13 cellular contexts compared by ENCODE assay signal in the genomic region with DNA sequence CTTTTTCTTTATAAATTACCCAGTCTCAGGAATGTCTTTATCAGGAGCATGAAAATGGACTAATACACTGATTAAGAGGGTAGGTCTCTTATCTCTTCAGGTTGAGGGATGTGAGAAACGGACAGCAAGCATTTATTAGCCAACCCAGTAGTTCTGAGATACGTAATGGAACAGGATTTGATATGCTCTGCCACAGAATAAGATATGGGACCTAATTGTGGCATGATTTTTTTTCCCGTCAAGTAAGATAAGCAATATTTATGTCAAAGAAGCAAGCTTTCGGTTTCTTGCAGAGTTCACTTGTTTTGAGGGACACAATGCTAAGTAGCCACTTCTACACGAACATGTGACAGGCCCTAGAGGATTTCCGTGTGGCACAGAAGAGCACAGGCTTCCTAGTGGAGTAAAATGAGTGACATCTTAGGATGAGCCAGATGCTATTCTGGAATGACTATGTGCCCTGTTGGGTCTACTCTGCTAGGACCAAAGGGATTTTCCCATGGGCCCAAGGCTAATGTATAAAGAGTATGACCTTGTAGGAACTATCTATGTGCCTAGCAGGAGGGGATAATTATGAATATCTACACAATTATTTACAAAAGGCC. TPM values are rescaled to one million over a fixed set of nuclear protein-coding genes. Genes with fewer than 3 reads are reported as not detected.
DNase-seq lines count a peak whose midpoint lies in the region; ATAC-seq, FAIRE-seq and TF ChIP-seq lines count a peak whose summit lies in the region.
"Had no signal": no experiment of that assay in that cellular context is flagged by ENCODE, and none has a peak within 500 bp of the region (broad histone marks: within the 10 kb centered on the region; RNA-seq: fewer than 3 reads in every experiment).

No MANE protein-coding gene starts in this region.

- peaks cover 0 to 2% (median 0%) of the 10 kb centered on the region in 11 donors for H3K9me3 Mint-ChIP-seq in naive thymus-derived CD4-positive, alpha-beta T cell

- no peak for TF ChIP-seq EP300 in GM12878 (IDR thresholded peaks at IDR 0.05; ENCODE audit: borderline replicate concordance in 1 of 2, control insufficient read depth in 1 of 2, low read depth in 2 of 2, low read length in 2 of 2)

- no peak for TF ChIP-seq POLR2A in GM12878 (IDR thresholded peaks at IDR 0.05; ENCODE audit: low read depth, low read length)

- DNase-seq in DMS53 (lab: John Stamatoyannopoulos, UW) (peak; percentile 74), NCI-H69 (lab: John Stamatoyannopoulos, UW) (peak; percentile 21), GM12878 (ENCODE audit: low read depth, low spot score) (no peak), NCI-H2196 (lab: John Stamatoyannopoulos, UW; ENCODE audit: unreplicated experiment) (no peak), NCI-H774 (lab: John Stamatoyannopoulos, UW) (no peak)
- DNase-seq in naive thymus-derived CD4-positive, alpha-beta T cell: no peak
- DNase-seq: activated gamma-delta T cell, NCI-H526 had no signal

- CTCF ChIA-PET in GM12878 (lab: Yijun Ruan, JAX): interaction anchor here (0.9 kb wide), 1 partner anchor 56 kb away, joined by 4 read pairs; no protein-coding TSS in a partner anchor
- CTCF ChIA-PET in naive thymus-derived CD4-positive, alpha-beta T cell (lab: Charles Lee): interaction anchor here (1.2 kb wide), 1 partner anchor 56 kb away, joined by 4 read pairs; no protein-coding TSS in a partner anchor

- H3K9ac ChIP-seq in GM12878 (ENCODE audit: control insufficient read depth, insufficient read depth, low read length): no peak overlapping the region

- SMC1A ChIA-PET in GM12878 (lab: Charles Lee; ENCODE audit: uncharacterized antibody, unreplicated experiment): interaction anchor here (2.8 to 22.6 kb wide), 2 partner anchors 29 to 54 kb away, joined by 10 to 377 read pairs; no protein-coding TSS in a partner anchor

- BruUV-seq in GM12878 (replicated peaks; lab: Mats Ljungman, UMichigan): no TSS peak

- no peak overlapping the region for H2AFZ ChIP-seq in GM12878 (ENCODE audit: control insufficient read depth, low read depth, low read length)
- H2AFZ ChIP-seq: hepatocyte had no signal

- RAD21 ChIA-PET in GM12878 (lab: Charles Lee; ENCODE audit: unreplicated experiment): interaction anchor here (0.7 to 8.5 kb wide), 4 partner anchors 33 to 58 kb away, joined by 3 to 126 read pairs (median 20); a partner anchor contains a TSS

- ATAC-seq in GM12878 (no peak; the same call in 2 of the 3 replicates), HG02970 (IDR thresholded peaks at IDR 0.05; ENCODE audit: low FRiP score, unreplicated experiment) (no peak), HG03378 (IDR thresholded peaks at IDR 0.05; ENCODE audit: unreplicated experiment) (no peak)
- no peak for ATAC-seq in naive thymus-derived CD4-positive, alpha-beta T cell
- ATAC-seq: sciatic nerve had no signal

- H3K79me2 ChIP-seq in GM12878 (ENCODE audit: control insufficient read depth, insufficient read depth, low read length): peaks cover 66% of the 10 kb centered on the region

- H3K27ac Mint-ChIP-seq in naive thymus-derived CD4-positive, alpha-beta T cell: peak overlapping the region; percentile 89 to 100 (median 98)

- no peak for TF ChIP-seq CTCF in GM12878 (IDR thresholded peaks at IDR 0.05 in 2 of 3, conservative IDR thresholded peaks at IDR 0.05 in 1 of 3; ENCODE audit: control insufficient read depth in 2 of 3, extremely low read depth in 1 of 3, insufficient read depth in 1 of 3, low read depth in 3 of 3, low read length in 3 of 3)

- peaks cover 23 to 54% (median 43%) of the 10 kb centered on the region in 5 donors for H3K36me3 Mint-ChIP-seq in naive thymus-derived CD4-positive, alpha-beta T cell

- POLR2A ChIA-PET in GM12878 (lab: Charles Lee): interaction anchor here (1.2 to 4.9 kb wide), 3 partner anchors 7 to 176 kb away, joined by 3 to 63 read pairs (median 22); a partner anchor contains a TSS
- POLR2A ChIA-PET in naive thymus-derived CD4-positive, alpha-beta T cell (lab: Charles Lee): interaction anchor here (1.2 to 7.6 kb wide), 4 partner anchors 8 to 85 kb away, joined by 3 to 78 read pairs (median 39); a partner anchor contains a TSS

- H3K4me1 Mint-ChIP-seq in naive thymus-derived CD4-positive, alpha-beta T cell: peaks cover 49 to 99% (median 99%) of the 10 kb centered on the region in 7 donors

- no peak for TF ChIP-seq RAD21 in GM12878 (IDR thresholded peaks at IDR 0.05; ENCODE audit: insufficient read depth, low read depth, low read length)

- peaks cover 66% of the 10 kb centered on the region for H3K4me1 ChIP-seq in GM12878 (ENCODE audit: control insufficient read depth, insufficient read depth, low read length)
- H3K4me1 ChIP-seq in naive thymus-derived CD4-positive, alpha-beta T cell (ENCODE audit: control insufficient read depth in 2 of 2, insufficient read depth in 2 of 2, low read length in 2 of 2): peaks cover 72 to 79% of the 10 kb centered on the region in 2 donors

- no peaks in the 10 kb centered on the region for H3K27me3 Mint-ChIP-seq in naive thymus-derived CD4-positive, alpha-beta T cell

- peak overlapping the region; percentile 5; the same call in 1 of the 2 replicates for H3K4me2 ChIP-seq in GM12878 (ENCODE audit: control insufficient read depth, insufficient read depth)
- H3K4me2 ChIP-seq: hepatocyte had no signal

- 49% methylated on average over 6 of the region's 6 CpGs for WGBS in GM12878 (ENCODE audit: insufficient coverage, insufficient replicate concordance, low lambda C conversion rate, missing lambda C conversion rate)

- no peak overlapping the region for H3K4me3 ChIP-seq in GM12878
- no peak overlapping the region for H3K4me3 ChIP-seq in naive thymus-derived CD4-positive, alpha-beta T cell (ENCODE audit: low read length)
- H3K4me3 ChIP-seq: hepatocyte had no signal

- no peaks in the 10 kb centered on the region for H4K20me1 ChIP-seq in GM12878 (ENCODE audit: control insufficient read depth, insufficient read depth)

- H3K27me3 ChIP-seq in GM12878 (replicated peaks in 1 of 2; ENCODE audit: control insufficient read depth in 2 of 2, insufficient read depth in 2 of 2, low read length in 1 of 2): no peaks in the 10 kb centered on the region
- H3K27me3 ChIP-seq in naive thymus-derived CD4-positive, alpha-beta T cell (ENCODE audit: control insufficient read depth in 2 of 2, insufficient read depth in 2 of 2, low read length in 2 of 2): no peaks in the 10 kb centered on the region
- H3K27me3 ChIP-seq: hepatocyte had no signal

- peak overlapping the region in 9 of 10 donors; percentile 47 to 76 (median 71) for H3K4me3 Mint-ChIP-seq in naive thymus-derived CD4-positive, alpha-beta T cell

- intact Hi-C loops in GM12878 (cut with micrococcal nuclease; ENCODE audit: unreplicated experiment): loop anchor here (1.0 kb wide), 2 partner anchors 7 to 31 kb away; no protein-coding TSS in a partner anchor
- intact Hi-C loops in naive thymus-derived CD4-positive, alpha-beta T cell (cut with micrococcal nuclease): loop anchor here (1.0 to 10.0 kb wide), 8 partner anchors 7 to 1604 kb away; a partner anchor contains a TSS

- in situ Hi-C loops in GM12878 (cut with MboI): loop anchor here (10.0 kb wide), 1 partner anchor 226 kb away; no protein-coding TSS in a partner anchor

- peaks cover 1 to 25% of the 10 kb centered on the region in 2 experiments for H3K36me3 ChIP-seq in GM12878 (ENCODE audit: control insufficient read depth in 2 of 2, insufficient read depth in 2 of 2, low read length in 1 of 2)
- H3K36me3 ChIP-seq in naive thymus-derived CD4-positive, alpha-beta T cell (ENCODE audit: control insufficient read depth in 2 of 3, insufficient read depth in 3 of 3, low read length in 3 of 3): peaks cover under 1 to 17% (median 9%) of the 10 kb centered on the region in 3 experiments

- no peak for FAIRE-seq in GM12878 (lab: Jason Lieb, UNC)
- FAIRE-seq: D721Med had no signal

- peak overlapping the region; percentile 85 for H3K27ac ChIP-seq in GM12878 (ENCODE audit: control insufficient read depth, insufficient read depth)
- peak overlapping the region; percentile 78 for H3K27ac ChIP-seq in naive thymus-derived CD4-positive, alpha-beta T cell (ENCODE audit: low read depth, low read length)

- no peaks in the 10 kb centered on the region for H3K9me3 ChIP-seq in GM12878 (replicated peaks; ENCODE audit: control insufficient read depth, insufficient read depth, low read length)
- no peaks in the 10 kb centered on the region for H3K9me3 ChIP-seq in naive thymus-derived CD4-positive, alpha-beta T cell (ENCODE audit: control insufficient read depth in 2 of 3, low read length in 3 of 3)

TF ChIP-seq in GM12878, 131 proteins besides CTCF, POLR2A, EP300 and RAD21 (continues in another document):
- no peak for TF ChIP-seq CHD2 (IDR thresholded peaks at IDR 0.05; ENCODE audit: borderline replicate concordance, low read depth, low read length)
- TF ChIP-seq EGR1 (IDR thresholded peaks at IDR 0.05; ENCODE audit: borderline replicate concordance in 1 of 2, low read depth in 2 of 2, low read length in 2 of 2): no peak
- TF ChIP-seq RB1 (IDR thresholded peaks at IDR 0.05; ENCODE audit: borderline replicate concordance): no peak
- no peak for TF ChIP-seq ASH2L (IDR thresholded peaks at IDR 0.05; ENCODE audit: borderline replicate concordance, low read depth)
- TF ChIP-seq RAD51 (IDR thresholded peaks at IDR 0.05): no peak; the same call in 1 of the 2 replicates
- TF ChIP-seq PAX8 (IDR thresholded peaks at IDR 0.05): 0 out of 2 replicates have a peak, but pooled peaks have one; percentile 18
- no peak for TF ChIP-seq BMI1 (IDR thresholded peaks at IDR 0.05; ENCODE audit: borderline replicate concordance)
- TF ChIP-seq IKZF2 (IDR thresholded peaks at IDR 0.05): no peak

RNA-seq across cellular contexts. Expression of a gene that starts 57.9 kb away (rescaled TPM):
- 764 and 791 TPM in 2 replicates for total RNA-seq in GM12878 (2013; cell fraction: nucleolus; rRNA removed)
- total RNA-seq in GM12878 (2014; rRNA removed) (144 and 159 TPM in 2 replicates), GM12878 (2014; rRNA removed; fragmentation: Illumina TruSeq; extraction: Trizol) (150 and 152 TPM in 2 replicates), GM12878 (2021) (148 and 152 TPM in 2 replicates)
- polyA plus RNA-seq in GM12878 (2011; ENCODE audit: low read depth): 37.5 TPM
- polyA plus RNA-seq in GM12878 (2011; rRNA removed) (191 and 248 TPM in 2 replicates), GM12878 (2014; fragmentation: Illumina TruSeq; extraction: Trizol) (140 and 164 TPM in 2 replicates), GM12878 (2014; fragmentation: Nextera tagmentation; extraction: Ambion mirVana) (10 to 100 TPM; 38.1 to 64.0 TPM), GM12878 (2014; rRNA removed) (74.3 and 82.1 TPM in 2 replicates), GM12878 (2016; fragmentation: Nextera tagmentation; extraction: Ambion mirVana) (100 to 1,000 TPM; 143 to 151 TPM)
- polyA plus RNA-seq in GM12878 (2011; cell fraction: cytosol; rRNA removed): 74.6 and 85.1 TPM in 2 replicates
- polyA plus RNA-seq in GM12878 (2011; cell fraction: nucleus; rRNA removed): 156 and 168 TPM in 2 replicates
- polyA plus RNA-seq in GM12878 (2012): 57.2 and 59.9 TPM in 2 replicates
- 281 and 408 TPM in 2 replicates for polyA minus RNA-seq in GM12878 (2011; rRNA and poly(A)+ RNA removed)
- polyA minus RNA-seq in GM12878 (2011; cell fraction: cytosol; rRNA and poly(A)+ RNA removed): 103 and 111 TPM in 2 replicates
- 212 and 317 TPM in 2 replicates for polyA minus RNA-seq in GM12878 (2011; cell fraction: nucleus; rRNA and poly(A)+ RNA removed)
- 100 to 1,000 TPM; 172 to 283 (median 249) TPM for total RNA-seq in naive thymus-derived CD4-positive, alpha-beta T cell
- 100 to 1,000 TPM; 235 to 263 TPM for polyA plus RNA-seq in naive thymus-derived CD4-positive, alpha-beta T cell

Comparison
In these comparisons a context has a peak if more than half of its experiments do, and no peak if none do; other contexts are left out.
1. DNase-seq: peak in DMS53 (single experiment) and NCI-H69 (single experiment); none in GM12878 (single experiment), naive thymus-derived CD4-positive, alpha-beta T cell (0 of 9), NCI-H2196 (single experiment) and NCI-H774 (single experiment).